ENCODE assay signal across 8 cellular contexts in genomic region chr3:170563712-170564423, GRCh38. TPM values are rescaled to one million over a fixed set of nuclear protein-coding genes. Genes with fewer than 3 reads are reported as not detected.
A peak's percentile ranks its signal among the peaks of the same experiment; 100 is the strongest.
DNase-seq lines count a peak whose midpoint lies in the region; ATAC-seq and TF ChIP-seq lines count a peak whose summit lies in the region.

No MANE protein-coding gene starts in this region.

- no peaks in the 10 kb centered on the region for H3K4me1 ChIP-seq in CD8-positive, alpha-beta T cell (ENCODE audit: insufficient read depth, low read length)

- in situ Hi-C loops in astrocyte of the spinal cord (cut with HindIII; ENCODE audit: low sequenced_read_pairs) = no loop called here

- no peak overlapping the region for H3K27ac Mint-ChIP-seq in CD8-positive, alpha-beta T cell

- H3K4me3 ChIP-seq in GM12865 (ENCODE audit: low read depth, low read length) = no peak overlapping the region
- no peak overlapping the region for H3K4me3 ChIP-seq in astrocyte of the spinal cord (ENCODE audit: low read depth, low read length)
- H3K4me3 ChIP-seq in CD8-positive, alpha-beta T cell (ENCODE audit: low read depth, low read length) = no peak overlapping the region

- H3K4me3 Mint-ChIP-seq in CD8-positive, alpha-beta T cell = no peak overlapping the region

- H3K4me1 Mint-ChIP-seq in CD8-positive, alpha-beta T cell (ENCODE audit: low read depth) = no peaks in the 10 kb centered on the region

- intact Hi-C loops in CD8-positive, alpha-beta T cell (cut with DNase I, micrococcal nuclease) = no loop called here

- H3K9me3 ChIP-seq in CD8-positive, alpha-beta T cell (ENCODE audit: low read length) = no peaks in the 10 kb centered on the region

- H3K9me3 Mint-ChIP-seq in CD8-positive, alpha-beta T cell = no peaks in the 10 kb centered on the region

- TF ChIP-seq CTCF in GM12865 (IDR thresholded peaks at IDR 0.05; ENCODE audit: insufficient read depth, low read depth, low read length, missing control alignments) (no peak), astrocyte of the spinal cord (IDR thresholded peaks at IDR 0.05; ENCODE audit: low read depth, low read length) (no peak)
- TF ChIP-seq CTCF in CD8-positive, alpha-beta T cell (IDR thresholded peaks at IDR 0.05) = no peak

- POLR2A ChIA-PET in CD8-positive, alpha-beta T cell (lab: Charles Lee) = no interaction called here

- no peak overlapping the region for H3K27ac ChIP-seq in CD8-positive, alpha-beta T cell (ENCODE audit: low read depth, low read length)

- peaks cover 7% of the 10 kb centered on the region for H3K27me3 Mint-ChIP-seq in CD8-positive, alpha-beta T cell (ENCODE audit: low read depth)

- H3K36me3 Mint-ChIP-seq in CD8-positive, alpha-beta T cell = no peaks in the 10 kb centered on the region

- H3K27me3 ChIP-seq in CD8-positive, alpha-beta T cell (ENCODE audit: insufficient read depth, low read length) = no peaks in the 10 kb centered on the region

- CTCF ChIA-PET in CD8-positive, alpha-beta T cell (lab: Charles Lee) = interaction anchor here (1.5 kb wide), 1 partner anchor 10 kb away, joined by 3 read pairs; no protein-coding TSS in a partner anchor

- DNase-seq in GM12865 (ENCODE audit: low read depth) = peak; percentile 72
- DNase-seq in astrocyte of the spinal cord (ENCODE audit: low read depth, low spot score) = peak; percentile 69
- no peak for DNase-seq in stimulated activated naive CD8-positive, alpha-beta T cell treated with anti-CD3 and anti-CD28 coated beads, Interleukin-15, Interleukin-2, amounts not matched to agents 100 U/mL and 50 U/mL, for 24 hours
- no peak for DNase-seq in CD8-positive, alpha-beta T cell
- DNase-seq in cerebellar nuclear complex (lab: John Stamatoyannopoulos, UW) = no peak
- no peak for DNase-seq in germinal center (ENCODE audit: low spot score)

- no peaks in the 10 kb centered on the region for H3K36me3 ChIP-seq in CD8-positive, alpha-beta T cell (ENCODE audit: insufficient read depth, low read length)

- ATAC-seq in GM21390 (IDR thresholded peaks at IDR 0.05; ENCODE audit: unreplicated experiment) (peak; percentile 80), HG03521 (IDR thresholded peaks at IDR 0.05; ENCODE audit: unreplicated experiment) (peak; percentile 91)
- ATAC-seq in stimulated activated naive CD8-positive, alpha-beta T cell treated with anti-CD3 and anti-CD28 coated beads, Interleukin-15, Interleukin-2, amounts not matched to agents 100 U/mL and 50 U/mL, for 24 hours = peak; percentile 75
- ATAC-seq in CD8-positive, alpha-beta T cell = no peak

RNA-seq across cellular contexts. Expression of gene SLC7A14, which starts 22.0 kb away (rescaled TPM):
- total RNA-seq in CD8-positive, alpha-beta T cell = not detected

Comparison
In these comparisons a context has a peak if more than half of its experiments do, and no peak if none do; other contexts are left out.
1. DNase-seq: peak in GM12865 (single experiment) and astrocyte of the spinal cord (single experiment); none in stimulated activated naive CD8-positive, alpha-beta T cell treated with anti-CD3 and anti-CD28 coated beads, Interleukin-15, Interleukin-2, amounts not matched to agents 100 U/mL and 50 U/mL, for 24 hours (single experiment), CD8-positive, alpha-beta T cell (0 of 7), cerebellar nuclear complex (0 of 2) and germinal center (single experiment).